8 cellular contexts compared by ENCODE assay signal in genomic region chr5:1127991-1128785, GRCh38. TPM values are rescaled to one million over a fixed set of nuclear protein-coding genes. Genes with fewer than 3 reads are reported as not detected.
A peak's percentile ranks its signal among the peaks of the same experiment; 100 is the strongest.
DNase-seq lines count a peak whose midpoint lies in the region.

No MANE protein-coding gene starts in this region.

- no peak overlapping the region for H4K12ac ChIP-seq in trophoblast cell (ENCODE audit: low read depth, low read length)

- H3K79me2 ChIP-seq in trophoblast cell (ENCODE audit: control insufficient read depth, insufficient read depth, low read length, poor library complexity), result no peaks in the 10 kb centered on the region

- H3K4me1 ChIP-seq in trophoblast cell (ENCODE audit: control insufficient read depth in 1 of 2, insufficient read depth in 2 of 2, low read length in 2 of 2), result peaks cover 0 to 2% of the 10 kb centered on the region in 2 experiments

- no peak overlapping the region for H2BK5ac ChIP-seq in trophoblast cell (ENCODE audit: low read depth, low read length, poor library complexity)

- no peak overlapping the region for H2BK12ac ChIP-seq in trophoblast cell (ENCODE audit: low read length)

- H4K91ac ChIP-seq in trophoblast cell (ENCODE audit: low read depth, low read length), result no peak overlapping the region

- no peak overlapping the region for H3K18ac ChIP-seq in trophoblast cell (ENCODE audit: low read length)

- no peak overlapping the region for H3K23ac ChIP-seq in trophoblast cell (ENCODE audit: low read length)

- H3K27me3 ChIP-seq in trophoblast cell (ENCODE audit: insufficient read depth, low read length), result no peaks in the 10 kb centered on the region

- no peak overlapping the region for H2AK5ac ChIP-seq in trophoblast cell (ENCODE audit: low read length)

- no CpG with 5 or more reads among the region's 18 CpGs for WGBS in trophoblast cell (ENCODE audit: extremely low coverage, insufficient coverage, insufficient read length)

- no peaks in the 10 kb centered on the region for H3K79me1 ChIP-seq in trophoblast cell (ENCODE audit: low read length)

- H3K27ac ChIP-seq in trophoblast cell (ENCODE audit: low read depth, low read length), result no peak overlapping the region

- H2BK120ac ChIP-seq in trophoblast cell (ENCODE audit: insufficient read depth, low read length, poor library complexity), result no peak overlapping the region

- DNase-seq in DMS53 treated with DMSO at 0.1 percent for 48 hours (lab: John Stamatoyannopoulos, UW; ENCODE audit: unreplicated experiment) (peak; percentile 83), NCI-H510A treated with DMSO at 0.1 percent for 48 hours (lab: John Stamatoyannopoulos, UW) (peak; percentile 79), foreskin melanocyte (peak; percentile 57), trophoblast cell (no peak), ecto neural progenitor cell (ENCODE audit: low spot score) (no peak), G401 (ENCODE audit: low spot score) (no peak), NK-92 (lab: John Stamatoyannopoulos, UW; ENCODE audit: unreplicated experiment) (no peak), superior temporal gyrus (ENCODE audit: extremely low spot score) (no peak)

- no peak overlapping the region for H3K4me3 ChIP-seq in trophoblast cell (ENCODE audit: low read depth, low read length)

- peaks cover 4% of the 10 kb centered on the region for H3K9me3 ChIP-seq in trophoblast cell (ENCODE audit: insufficient read depth, low read depth, low read length)

- in situ Hi-C loops in G401 (cut with HindIII; ENCODE audit: low sequenced_read_pairs), result no loop called here

- H3K9ac ChIP-seq in trophoblast cell (ENCODE audit: low read length), result no peak overlapping the region

- no peak overlapping the region for H4K8ac ChIP-seq in trophoblast cell (ENCODE audit: low read depth, low read length)

- H2AFZ ChIP-seq in trophoblast cell (ENCODE audit: insufficient read depth, low read length, poor library complexity), result peak overlapping the region; percentile 72

- no peak overlapping the region for H3K4ac ChIP-seq in trophoblast cell (ENCODE audit: low read depth, low read length)

- H3K36me3 ChIP-seq in trophoblast cell (ENCODE audit: control insufficient read depth in 1 of 2, insufficient read depth in 2 of 2, low read length in 2 of 2), result no peaks in the 10 kb centered on the region

- H3K14ac ChIP-seq in trophoblast cell (ENCODE audit: low read length), result no peak overlapping the region

- no peak overlapping the region for H3K4me2 ChIP-seq in trophoblast cell (ENCODE audit: low read length)

RNA-seq across cellular contexts. Expression of gene SLC12A7, which starts 16.3 kb away (rescaled TPM):
- polyA plus RNA-seq in trophoblast cell (2013), result 6.2 and 6.3 TPM in 2 replicates
- 16.4 and 22.5 TPM in 2 replicates for total RNA-seq in G401 (2014; rRNA removed; shearing (Covaris generic))

Comparison
In these comparisons a context has a peak if more than half of its experiments do, and no peak if none do; other contexts are left out.
1. DNase-seq: peak in DMS53 treated with DMSO at 0.1 percent for 48 hours (single experiment), NCI-H510A treated with DMSO at 0.1 percent for 48 hours (single experiment) and foreskin melanocyte (single experiment); none in trophoblast cell (0 of 2), ecto neural progenitor cell (single experiment), G401 (single experiment), NK-92 (single experiment) and superior temporal gyrus (single experiment).